21 cellular contexts compared by ENCODE assay signal in genomic region chr20:36824142-36824940, GRCh38. TPM values are rescaled to one million over a fixed set of nuclear protein-coding genes. Genes with fewer than 3 reads are reported as not detected.
DNase-seq lines count a peak whose midpoint lies in the region; ATAC-seq, FAIRE-seq and TF ChIP-seq lines count a peak whose summit lies in the region.
"Had no signal": no experiment of that assay in that cellular context is flagged by ENCODE, and none has a peak within 500 bp of the region (broad histone marks: within the 10 kb centered on the region; RNA-seq: fewer than 3 reads in every experiment).

No MANE protein-coding gene starts in this region.

- TF ChIP-seq POLR2A in GM12892 (IDR thresholded peaks at IDR 0.05; ENCODE audit: low read depth, low read length): no peak

- DNase-seq in RCC 7860 (ENCODE audit: low spot score): peak; percentile 45
- no peak for DNase-seq in caudate nucleus (lab: John Stamatoyannopoulos, UW)
- DNase-seq in left kidney (ENCODE audit: low read depth, low spot score): peak; percentile 78
- no peak for DNase-seq in thoracic aorta (ENCODE audit: low spot score)
- DNase-seq in effector CD8-positive, alpha-beta T cell (lab: John Stamatoyannopoulos, UW): no peak
- DNase-seq in cortex of kidney (lab: John Stamatoyannopoulos, UW): no peak
- DNase-seq in GM12892 (ENCODE audit: insufficient read length): no peak
- no peak for DNase-seq in nucleus accumbens (lab: John Stamatoyannopoulos, UW)
- DNase-seq: activated CD4-positive, CD25-positive, alpha-beta regulatory T cell; EL; gastrocnemius medialis; KBM-7; left ventricle myocardium inferior; ovary; SIG-M5 had no signal

- H3K27ac ChIP-seq in caudate nucleus (ENCODE audit: low read depth, low read length): peak overlapping the region; percentile 71
- peak overlapping the region; percentile 60 to 81 for H3K27ac ChIP-seq in thoracic aorta
- H3K27ac ChIP-seq: gastrocnemius medialis, HL-60, ovary had no signal

- H3K4me1 ChIP-seq in thoracic aorta (ENCODE audit: control insufficient read depth in 1 of 2, low read depth in 2 of 2): peaks cover 53 to 76% of the 10 kb centered on the region in 2 donors

- no peak for FAIRE-seq in RCC 7860 (lab: Jason Lieb, UNC)
- no peak for FAIRE-seq in GM12892 (lab: Jason Lieb, UNC)
- FAIRE-seq: colon, H54 had no signal

- no peak for ATAC-seq in thoracic aorta (ENCODE audit: insufficient number of reproducible peaks, low FRiP score, low read depth)
- ATAC-seq: activated T-helper 17 cell treated with anti-CD3 and anti-CD28 coated beads, Interleukin-2, amount 50 U/mL, for 72 hours; gastrocnemius medialis had no signal

- no peaks in the 10 kb centered on the region for H3K9me3 ChIP-seq in thoracic aorta
- H3K9me3 ChIP-seq: gastrocnemius medialis, left ventricle myocardium inferior, ovary had no signal

- no peaks in the 10 kb centered on the region for H3K27me3 ChIP-seq in thoracic aorta (replicated peaks; ENCODE audit: insufficient read depth)
- H3K27me3 ChIP-seq: gastrocnemius medialis, ovary had no signal

- H3K4me3 ChIP-seq in thoracic aorta: no peak overlapping the region
- H3K4me3 ChIP-seq: gastrocnemius medialis, left ventricle myocardium inferior, ovary had no signal

- TF ChIP-seq CTCF in thoracic aorta (IDR thresholded peaks at IDR 0.05): no peak

- peaks cover 16% of the 10 kb centered on the region for H3K36me3 ChIP-seq in thoracic aorta
- H3K36me3 ChIP-seq: gastrocnemius medialis, ovary had no signal

RNA-seq across cellular contexts. Expression of gene DSN1, which starts 50.8 kb away (rescaled TPM):
- 1 to 10 TPM; 5.6 to 6.1 TPM for total RNA-seq in thoracic aorta
- polyA plus RNA-seq in GM12892 (2012; ENCODE audit: missing spikeins): 20.4 TPM

RNA-seq across cellular contexts. Expression of gene TLDC2, which starts 51.6 kb away (rescaled TPM):
- 1 to 10 TPM in 1 of 2 donors, not detected in 1; 1.6 TPM for total RNA-seq in thoracic aorta
- 0.68 TPM for polyA plus RNA-seq in GM12892 (2012; ENCODE audit: missing spikeins)
- total RNA-seq: activated CD8-positive, alpha-beta memory T cell treated with anti-CD3 and anti-CD28 coated beads for 36 hours; activated T-helper 17 cell treated with anti-CD3 and anti-CD28 coated beads, Interleukin-2, amount 50 U/mL, for 72 hours; gastrocnemius medialis; left ventricle myocardium inferior; T-helper 1 cell treated with Interleukin-12 subunit alpha and Interleukin-12 subunit beta and Interleukin-4 antibody, amounts not matched to agents 30 ng/mL and 1 ng/mL, for 36 hours had no signal

Comparison
In these comparisons a context has a peak if more than half of its experiments do, and no peak if none do; other contexts are left out.
1. DNase-seq: peak in RCC 7860 (single experiment) and left kidney (single experiment); none in caudate nucleus (0 of 61), thoracic aorta (single experiment), effector CD8-positive, alpha-beta T cell (single experiment), cortex of kidney (single experiment), GM12892 (single experiment) and nucleus accumbens (0 of 56).